1 cellular context compared by ENCODE assay signal in genomic region chr1:1407101-1407956, GRCh38.
TF ChIP-seq lines count a peak whose summit lies in the region.

Gene MRPL20 (minus strand): TSS chr1:1407293. CDS start chr1:1407217, 76 bp downstream.

TF ChIP-seq in HEK293, 187 proteins besides CTCF, POLR2A, EP300 and RAD21 (continued from another document and continues in another):
- TF ChIP-seq BCL11A (tag by site-specific recombination; IDR thresholded peaks at IDR 0.05; ENCODE audit: low read depth) (0 out of 2 replicates have a peak, but pooled peaks have one; percentile 54), ZNF10 (tag by site-specific recombination; IDR thresholded peaks at IDR 0.05) (no peak), ZNF302 (tag by site-specific recombination; IDR thresholded peaks at IDR 0.05; ENCODE audit: low read depth) (no peak), ZNF211 (tag by site-specific recombination; IDR thresholded peaks at IDR 0.05; ENCODE audit: low read depth) (no peak), ZNF600 (tag by site-specific recombination; IDR thresholded peaks at IDR 0.05) (peak; percentile 83), ZNF2 (tag by site-specific recombination; IDR thresholded peaks at IDR 0.05) (peak; percentile 82; the same call in 1 of the 2 replicates), ZNF639 (tag by site-specific recombination; IDR thresholded peaks at IDR 0.05) (peak; percentile 89), ELK4 (IDR thresholded peaks at IDR 0.05; ENCODE audit: borderline replicate concordance, low read depth, low read length) (peak; percentile 83; the same call in 1 of the 2 replicates), ZNF501 (tag by site-specific recombination; IDR thresholded peaks at IDR 0.05) (peak; percentile 95), ZNF23 (tag by site-specific recombination; IDR thresholded peaks at IDR 0.05; ENCODE audit: borderline replicate concordance) (no peak), ZNF530 (tag by site-specific recombination; IDR thresholded peaks at IDR 0.05; ENCODE audit: low read depth) (no peak), ZNF473 (tag by site-specific recombination; IDR thresholded peaks at IDR 0.05) (no peak), KLF7 (tag by site-specific recombination; IDR thresholded peaks at IDR 0.05; ENCODE audit: borderline replicate concordance) (0 out of 2 replicates have a peak, but pooled peaks have one; percentile 40), ZNF280C (tag by site-specific recombination; IDR thresholded peaks at IDR 0.05) (no peak), ZNF146 (tag by site-specific recombination; IDR thresholded peaks at IDR 0.05) (peak; percentile 31; the same call in 1 of the 2 replicates), ZNF114 (tag by site-specific recombination; IDR thresholded peaks at IDR 0.05) (no peak), KLF10 (tag by site-specific recombination; IDR thresholded peaks at IDR 0.05) (0 out of 2 replicates have a peak, but pooled peaks have one; percentile 16), ZNF394 (tag by site-specific recombination; IDR thresholded peaks at IDR 0.05; ENCODE audit: borderline replicate concordance) (no peak; the same call in 1 of the 2 replicates), ZNF513 (tag by site-specific recombination; IDR thresholded peaks at IDR 0.05) (peak; percentile 91), YY2 (tag by site-specific recombination; IDR thresholded peaks at IDR 0.05) (peak; percentile 99), SP7 (tag by site-specific recombination; IDR thresholded peaks at IDR 0.05) (peak; percentile 57; the same call in 1 of the 2 replicates), ZNF610 (tag by site-specific recombination; IDR thresholded peaks at IDR 0.05; ENCODE audit: borderline replicate concordance) (0 out of 2 replicates have a peak, but pooled peaks have one; percentile 53), SP2 (tag by site-specific recombination; IDR thresholded peaks at IDR 0.05) (peak; percentile 90), GLIS1 (tag by site-specific recombination; IDR thresholded peaks at IDR 0.05) (peak; percentile 28; the same call in 1 of the 2 replicates), ZNF776 (tag by site-specific recombination; IDR thresholded peaks at IDR 0.05; ENCODE audit: borderline replicate concordance) (no peak), ZNF266 (tag by site-specific recombination; IDR thresholded peaks at IDR 0.05; ENCODE audit: low read depth) (no peak), ZBTB20 (tag by site-specific recombination; IDR thresholded peaks at IDR 0.05) (peak; percentile 66), ZNF561 (tag by site-specific recombination; IDR thresholded peaks at IDR 0.05; ENCODE audit: borderline replicate concordance) (peak; percentile 53; the same call in 1 of the 2 replicates), ZNF341 (tag by site-specific recombination; IDR thresholded peaks at IDR 0.05; ENCODE audit: low read depth) (peak; percentile 57; the same call in 1 of the 2 replicates), KLF8 (tag by site-specific recombination; IDR thresholded peaks at IDR 0.05) (peak; percentile 66; the same call in 1 of the 2 replicates), ZNF629 (tag by site-specific recombination; IDR thresholded peaks at IDR 0.05) (peak; percentile 72), ZBTB26 (tag by site-specific recombination; optimal IDR thresholded peaks at IDR 0.05) (peak; percentile 93), ZFP69B (tag by site-specific recombination; IDR thresholded peaks at IDR 0.05) (0 out of 2 replicates have a peak, but pooled peaks have one; percentile 39), ZNF391 (tag by site-specific recombination; IDR thresholded peaks at IDR 0.05; ENCODE audit: borderline replicate concordance, low read depth) (no peak; the same call in 1 of the 2 replicates)
- TF ChIP-seq, protein P1, sequence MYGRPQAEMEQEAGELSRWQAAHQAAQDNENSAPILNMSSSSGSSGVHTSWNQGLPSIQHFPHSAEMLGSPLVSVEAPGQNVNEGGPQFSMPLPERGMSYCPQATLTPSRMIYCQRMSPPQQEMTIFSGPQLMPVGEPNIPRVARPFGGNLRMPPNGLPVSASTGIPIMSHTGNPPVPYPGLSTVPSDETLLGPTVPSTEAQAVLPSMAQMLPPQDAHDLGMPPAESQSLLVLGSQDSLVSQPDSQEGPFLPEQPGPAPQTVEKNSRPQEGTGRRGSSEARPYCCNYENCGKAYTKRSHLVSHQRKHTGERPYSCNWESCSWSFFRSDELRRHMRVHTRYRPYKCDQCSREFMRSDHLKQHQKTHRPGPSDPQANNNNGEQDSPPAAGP (tag by site-specific recombination; IDR thresholded peaks at IDR 0.05), result peak; percentile 54
- TF ChIP-seq, protein P2, sequence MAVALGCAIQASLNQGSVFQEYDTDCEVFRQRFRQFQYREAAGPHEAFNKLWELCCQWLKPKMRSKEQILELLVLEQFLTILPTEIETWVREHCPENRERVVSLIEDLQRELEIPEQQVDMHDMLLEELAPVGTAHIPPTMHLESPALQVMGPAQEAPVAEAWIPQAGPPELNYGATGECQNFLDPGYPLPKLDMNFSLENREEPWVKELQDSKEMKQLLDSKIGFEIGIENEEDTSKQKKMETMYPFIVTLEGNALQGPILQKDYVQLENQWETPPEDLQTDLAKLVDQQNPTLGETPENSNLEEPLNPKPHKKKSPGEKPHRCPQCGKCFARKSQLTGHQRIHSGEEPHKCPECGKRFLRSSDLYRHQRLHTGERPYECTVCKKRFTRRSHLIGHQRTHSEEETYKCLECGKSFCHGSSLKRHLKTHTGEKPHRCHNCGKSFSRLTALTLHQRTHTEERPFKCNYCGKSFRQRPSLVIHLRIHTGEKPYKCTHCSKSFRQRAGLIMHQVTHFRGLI (tag by site-specific recombination; IDR thresholded peaks at IDR 0.05), result no peak
- TF ChIP-seq, protein P3, sequence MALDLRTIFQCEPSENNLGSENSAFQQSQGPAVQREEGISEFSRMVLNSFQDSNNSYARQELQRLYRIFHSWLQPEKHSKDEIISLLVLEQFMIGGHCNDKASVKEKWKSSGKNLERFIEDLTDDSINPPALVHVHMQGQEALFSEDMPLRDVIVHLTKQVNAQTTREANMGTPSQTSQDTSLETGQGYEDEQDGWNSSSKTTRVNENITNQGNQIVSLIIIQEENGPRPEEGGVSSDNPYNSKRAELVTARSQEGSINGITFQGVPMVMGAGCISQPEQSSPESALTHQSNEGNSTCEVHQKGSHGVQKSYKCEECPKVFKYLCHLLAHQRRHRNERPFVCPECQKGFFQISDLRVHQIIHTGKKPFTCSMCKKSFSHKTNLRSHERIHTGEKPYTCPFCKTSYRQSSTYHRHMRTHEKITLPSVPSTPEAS (tag by site-specific recombination; IDR thresholded peaks at IDR 0.05), result peak; percentile 15; the same call in 1 of the 2 replicates
- TF ChIP-seq, protein P4, sequence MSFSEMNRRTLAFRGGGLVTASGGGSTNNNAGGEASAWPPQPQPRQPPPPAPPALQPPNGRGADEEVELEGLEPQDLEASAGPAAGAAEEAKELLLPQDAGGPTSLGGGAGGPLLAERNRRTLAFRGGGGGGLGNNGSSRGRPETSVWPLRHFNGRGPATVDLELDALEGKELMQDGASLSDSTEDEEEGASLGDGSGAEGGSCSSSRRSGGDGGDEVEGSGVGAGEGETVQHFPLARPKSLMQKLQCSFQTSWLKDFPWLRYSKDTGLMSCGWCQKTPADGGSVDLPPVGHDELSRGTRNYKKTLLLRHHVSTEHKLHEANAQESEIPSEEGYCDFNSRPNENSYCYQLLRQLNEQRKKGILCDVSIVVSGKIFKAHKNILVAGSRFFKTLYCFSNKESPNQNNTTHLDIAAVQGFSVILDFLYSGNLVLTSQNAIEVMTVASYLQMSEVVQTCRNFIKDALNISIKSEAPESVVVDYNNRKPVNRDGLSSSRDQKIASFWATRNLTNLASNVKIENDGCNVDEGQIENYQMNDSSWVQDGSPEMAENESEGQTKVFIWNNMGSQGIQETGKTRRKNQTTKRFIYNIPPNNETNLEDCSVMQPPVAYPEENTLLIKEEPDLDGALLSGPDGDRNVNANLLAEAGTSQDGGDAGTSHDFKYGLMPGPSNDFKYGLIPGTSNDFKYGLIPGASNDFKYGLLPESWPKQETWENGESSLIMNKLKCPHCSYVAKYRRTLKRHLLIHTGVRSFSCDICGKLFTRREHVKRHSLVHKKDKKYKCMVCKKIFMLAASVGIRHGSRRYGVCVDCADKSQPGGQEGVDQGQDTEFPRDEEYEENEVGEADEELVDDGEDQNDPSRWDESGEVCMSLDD (tag by site-specific recombination; IDR thresholded peaks at IDR 0.05), result peak; percentile 64
- TF ChIP-seq, protein P5, sequence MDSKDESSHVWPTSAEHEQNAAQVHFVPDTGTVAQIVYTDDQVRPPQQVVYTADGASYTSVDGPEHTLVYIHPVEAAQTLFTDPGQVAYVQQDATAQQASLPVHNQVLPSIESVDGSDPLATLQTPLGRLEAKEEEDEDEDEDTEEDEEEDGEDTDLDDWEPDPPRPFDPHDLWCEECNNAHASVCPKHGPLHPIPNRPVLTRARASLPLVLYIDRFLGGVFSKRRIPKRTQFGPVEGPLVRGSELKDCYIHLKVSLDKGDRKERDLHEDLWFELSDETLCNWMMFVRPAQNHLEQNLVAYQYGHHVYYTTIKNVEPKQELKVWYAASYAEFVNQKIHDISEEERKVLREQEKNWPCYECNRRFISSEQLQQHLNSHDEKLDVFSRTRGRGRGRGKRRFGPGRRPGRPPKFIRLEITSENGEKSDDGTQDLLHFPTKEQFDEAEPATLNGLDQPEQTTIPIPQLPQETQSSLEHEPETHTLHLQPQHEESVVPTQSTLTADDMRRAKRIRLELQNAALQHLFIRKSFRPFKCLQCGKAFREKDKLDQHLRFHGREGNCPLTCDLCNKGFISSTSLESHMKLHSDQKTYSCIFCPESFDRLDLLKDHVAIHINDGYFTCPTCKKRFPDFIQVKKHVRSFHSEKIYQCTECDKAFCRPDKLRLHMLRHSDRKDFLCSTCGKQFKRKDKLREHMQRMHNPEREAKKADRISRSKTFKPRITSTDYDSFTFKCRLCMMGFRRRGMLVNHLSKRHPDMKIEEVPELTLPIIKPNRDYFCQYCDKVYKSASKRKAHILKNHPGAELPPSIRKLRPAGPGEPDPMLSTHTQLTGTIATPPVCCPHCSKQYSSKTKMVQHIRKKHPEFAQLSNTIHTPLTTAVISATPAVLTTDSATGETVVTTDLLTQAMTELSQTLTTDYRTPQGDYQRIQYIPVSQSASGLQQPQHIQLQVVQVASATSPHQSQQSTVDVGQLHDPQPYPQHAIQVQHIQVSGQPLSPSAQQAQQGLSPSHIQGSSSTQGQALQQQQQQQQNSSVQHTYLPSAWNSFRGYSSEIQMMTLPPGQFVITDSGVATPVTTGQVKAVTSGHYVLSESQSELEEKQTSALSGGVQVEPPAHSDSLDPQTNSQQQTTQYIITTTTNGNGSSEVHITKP (tag by site-specific recombination; IDR thresholded peaks at IDR 0.05), result 0 out of 2 replicates have a peak, but pooled peaks have one; percentile 9
